ENCODE assay signal across 20 cellular contexts in genomic region chr10:44458671-44459403, GRCh38.
A peak's percentile ranks its signal among the peaks of the same experiment; 100 is the strongest.
DNase-seq lines count a peak whose midpoint lies in the region; TF ChIP-seq lines count a peak whose summit lies in the region.
"Had no signal": no experiment of that assay in that cellular context is flagged by ENCODE, and none has a peak within 500 bp of the region (broad histone marks: within the 10 kb centered on the region; RNA-seq: fewer than 3 reads in every experiment).

No MANE protein-coding gene starts in this region.

- no peak overlapping the region for H2BK5ac ChIP-seq in trophoblast cell (ENCODE audit: low read depth, low read length, poor library complexity)

- no peak overlapping the region for H3K23ac ChIP-seq in trophoblast cell (ENCODE audit: low read length)

- H2AFZ ChIP-seq in osteoblast (ENCODE audit: low read length) = no peak overlapping the region
- no peak overlapping the region for H2AFZ ChIP-seq in trophoblast cell (ENCODE audit: insufficient read depth, low read length, poor library complexity)

- no peak overlapping the region for H2AK5ac ChIP-seq in trophoblast cell (ENCODE audit: low read length)

- no peak for TF ChIP-seq CTCF in osteoblast (IDR thresholded peaks at IDR 0.05; ENCODE audit: extremely low read depth, low read depth, low read length)

- no peak overlapping the region for H2BK12ac ChIP-seq in trophoblast cell (ENCODE audit: low read length)

- H3K18ac ChIP-seq in trophoblast cell (ENCODE audit: low read length) = no peak overlapping the region

- no peak overlapping the region for H3K4ac ChIP-seq in trophoblast cell (ENCODE audit: low read depth, low read length)

- no peaks in the 10 kb centered on the region for H3K9me3 ChIP-seq in osteoblast (ENCODE audit: low read depth, low read length)
- H3K9me3 ChIP-seq in trophoblast cell (ENCODE audit: insufficient read depth, low read depth, low read length) = peaks cover 2% of the 10 kb centered on the region
- H3K9me3 ChIP-seq in MG63 = peaks cover 3% of the 10 kb centered on the region
- H3K9me3 ChIP-seq: BE2C, HAP-1, Peyer's patch had no signal

- H3K4me3 ChIP-seq in osteoblast (ENCODE audit: insufficient read depth, low read length) (no peak overlapping the region), trophoblast cell (ENCODE audit: low read depth, low read length) (no peak overlapping the region), MG63 (no peak overlapping the region)
- H3K4me3 ChIP-seq: HAP-1, Peyer's patch had no signal

- H4K91ac ChIP-seq in trophoblast cell (ENCODE audit: low read depth, low read length) = no peak overlapping the region

- no peaks in the 10 kb centered on the region for H3K36me3 ChIP-seq in osteoblast (ENCODE audit: insufficient read depth, low read length)
- H3K36me3 ChIP-seq in trophoblast cell (ENCODE audit: control insufficient read depth in 1 of 2, insufficient read depth in 2 of 2, low read length in 2 of 2) = no peaks in the 10 kb centered on the region
- H3K36me3 ChIP-seq in MG63 = no peaks in the 10 kb centered on the region
- H3K36me3 ChIP-seq: BE2C, HAP-1, Peyer's patch had no signal

- H4K20me1 ChIP-seq in osteoblast (ENCODE audit: insufficient read depth, low read length) = no peaks in the 10 kb centered on the region

- no CpG with 5 or more reads among the region's 7 CpGs for WGBS in trophoblast cell (ENCODE audit: extremely low coverage, insufficient coverage, insufficient read length)

- H3K4me2 ChIP-seq in osteoblast (ENCODE audit: insufficient read depth, low read length) (no peak overlapping the region), trophoblast cell (ENCODE audit: low read length) (no peak overlapping the region)
- H3K4me2 ChIP-seq: SK-N-SH had no signal

- H4K12ac ChIP-seq in trophoblast cell (ENCODE audit: low read depth, low read length) = no peak overlapping the region

- no peak overlapping the region for H2BK120ac ChIP-seq in trophoblast cell (ENCODE audit: insufficient read depth, low read length, poor library complexity)

- H3K27me3 ChIP-seq in osteoblast (ENCODE audit: insufficient read depth, low read length) = no peaks in the 10 kb centered on the region
- no peaks in the 10 kb centered on the region for H3K27me3 ChIP-seq in trophoblast cell (ENCODE audit: insufficient read depth, low read length)
- H3K27me3 ChIP-seq in MG63 = no peaks in the 10 kb centered on the region
- H3K27me3 ChIP-seq: BE2C, Peyer's patch had no signal

- H4K8ac ChIP-seq in trophoblast cell (ENCODE audit: low read depth, low read length) = no peak overlapping the region

- peaks cover 18% of the 10 kb centered on the region for H3K4me1 ChIP-seq in osteoblast (ENCODE audit: insufficient read depth, low read length)
- no peaks in the 10 kb centered on the region for H3K4me1 ChIP-seq in trophoblast cell (ENCODE audit: control insufficient read depth in 1 of 2, insufficient read depth in 2 of 2, low read length in 2 of 2)
- H3K4me1 ChIP-seq: BE2C, HAP-1, Peyer's patch had no signal

- H3K79me2 ChIP-seq in osteoblast (ENCODE audit: insufficient read depth, low read length) (no peaks in the 10 kb centered on the region), trophoblast cell (ENCODE audit: control insufficient read depth, insufficient read depth, low read length, poor library complexity) (no peaks in the 10 kb centered on the region)

- H3K9ac ChIP-seq in trophoblast cell (ENCODE audit: low read length) = no peak overlapping the region
- H3K9ac ChIP-seq: SK-N-SH had no signal

- H3K27ac ChIP-seq in osteoblast (ENCODE audit: low read depth, low read length) = no peak overlapping the region
- no peak overlapping the region for H3K27ac ChIP-seq in trophoblast cell (ENCODE audit: low read depth, low read length)
- H3K27ac ChIP-seq: Peyer's patch had no signal

- no peaks in the 10 kb centered on the region for H3K79me1 ChIP-seq in trophoblast cell (ENCODE audit: low read length)

- DNase-seq in EH (ENCODE audit: low read depth) (peak; percentile 27), MV-4-11 (lab: John Stamatoyannopoulos, UW) (peak; percentile 57), islet precursor cell (peak; percentile 40), osteoblast (ENCODE audit: insufficient read length, low spot score, missing footprints) (peak; percentile 38), trophoblast cell (no peak), MG63 (no peak), NCI-H2081 treated with DMSO at 0.1 percent for 48 hours (lab: John Stamatoyannopoulos, UW) (no peak)
- DNase-seq in activated naive CD4-positive, alpha-beta T cell treated with Interleukin-2 at 50 U/mL for 16 hours = no peak
- DNase-seq: BE2C; Calu3; CD4-positive, alpha-beta memory T cell; DMS79; NCI-H1417 treated with DMSO at 0.1 percent for 48 hours; NCI-H187 treated with DMSO at 0.1 percent for 48 hours; NCI-H345; NCI-H526 treated with DMSO at 0.1 percent for 48 hours; Peyer's patch; SHP77; SK-N-SH had no signal

- no peak overlapping the region for H3K14ac ChIP-seq in trophoblast cell (ENCODE audit: low read length)

Comparison
In these comparisons a context has a peak if more than half of its experiments do, and no peak if none do; other contexts are left out.
1. DNase-seq: peak in EH (single experiment), MV-4-11 (single experiment), islet precursor cell (single experiment) and osteoblast (single experiment); none in trophoblast cell (0 of 2), activated naive CD4-positive, alpha-beta T cell treated with Interleukin-2 at 50 U/mL for 16 hours (single experiment), MG63 (single experiment) and NCI-H2081 treated with DMSO at 0.1 percent for 48 hours (single experiment).